1 cellular context compared by ENCODE assay signal in the genomic region with DNA sequence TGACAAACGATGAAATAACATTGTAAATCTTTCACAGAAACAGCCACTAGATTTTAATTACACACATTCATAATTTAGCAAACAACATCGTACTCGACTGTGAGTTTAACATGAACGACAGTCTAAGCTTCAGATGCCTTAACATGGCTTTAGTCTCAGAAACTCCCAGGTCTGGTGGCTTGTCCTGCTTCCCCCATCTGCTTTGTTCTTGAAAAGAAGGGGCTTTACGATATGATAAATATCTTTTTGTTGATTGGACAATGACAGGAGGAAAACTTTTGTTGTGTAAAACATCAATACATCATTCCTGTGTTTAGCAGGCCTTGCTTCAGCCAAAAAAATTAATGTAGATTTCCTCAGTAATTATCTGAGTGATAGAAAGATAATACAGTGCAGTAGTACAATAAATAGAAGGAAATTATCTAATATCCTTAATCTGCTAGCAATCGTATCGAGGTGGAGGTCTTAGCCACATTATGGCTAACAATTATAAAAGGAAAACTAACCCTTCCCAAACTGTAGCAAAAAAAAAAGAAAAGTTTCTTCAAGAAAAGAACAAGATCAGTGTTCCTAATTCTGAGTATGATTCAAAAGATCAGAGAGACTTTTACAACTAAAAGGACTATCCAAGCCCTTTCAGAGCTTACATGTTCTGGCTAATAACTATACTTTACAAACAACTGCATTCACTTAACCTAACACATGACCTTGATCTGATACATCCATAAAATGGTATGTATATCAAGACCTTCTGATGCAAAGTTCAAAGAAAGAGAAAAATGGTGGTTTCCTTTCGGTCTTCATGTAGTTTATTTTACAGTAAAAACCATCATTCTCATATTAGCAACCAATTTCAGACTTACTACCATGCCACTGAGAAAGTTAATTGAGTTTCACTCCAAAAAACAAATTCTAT.
TF ChIP-seq lines count a peak whose summit lies in the region.

No MANE protein-coding gene starts in this region.

TF ChIP-seq in H1, 55 proteins besides CTCF, POLR2A, EP300 and RAD21:
- TF ChIP-seq, protein P1, sequence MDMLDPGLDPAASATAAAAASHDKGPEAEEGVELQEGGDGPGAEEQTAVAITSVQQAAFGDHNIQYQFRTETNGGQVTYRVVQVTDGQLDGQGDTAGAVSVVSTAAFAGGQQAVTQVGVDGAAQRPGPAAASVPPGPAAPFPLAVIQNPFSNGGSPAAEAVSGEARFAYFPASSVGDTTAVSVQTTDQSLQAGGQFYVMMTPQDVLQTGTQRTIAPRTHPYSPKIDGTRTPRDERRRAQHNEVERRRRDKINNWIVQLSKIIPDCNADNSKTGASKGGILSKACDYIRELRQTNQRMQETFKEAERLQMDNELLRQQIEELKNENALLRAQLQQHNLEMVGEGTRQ (IDR thresholded peaks at IDR 0.05; ENCODE audit: low read length): no peak
- TF ChIP-seq EZH2 (IDR thresholded peaks at IDR 0.05; ENCODE audit: low read depth, low read length, severe bottlenecking): no peak
- TF ChIP-seq SP2 (IDR thresholded peaks at IDR 0.05; ENCODE audit: low read length): no peak
- no peak for TF ChIP-seq HDAC6 (IDR thresholded peaks at IDR 0.05; ENCODE audit: low read depth, low read length)
- TF ChIP-seq TCF12 (IDR thresholded peaks at IDR 0.05; ENCODE audit: low read depth, low read length): no peak
- no peak for TF ChIP-seq SIX5 (IDR thresholded peaks at IDR 0.05; ENCODE audit: low read depth, low read length)
- TF ChIP-seq KDM5A (IDR thresholded peaks at IDR 0.05; ENCODE audit: low read length): no peak
- TF ChIP-seq, protein P2, sequence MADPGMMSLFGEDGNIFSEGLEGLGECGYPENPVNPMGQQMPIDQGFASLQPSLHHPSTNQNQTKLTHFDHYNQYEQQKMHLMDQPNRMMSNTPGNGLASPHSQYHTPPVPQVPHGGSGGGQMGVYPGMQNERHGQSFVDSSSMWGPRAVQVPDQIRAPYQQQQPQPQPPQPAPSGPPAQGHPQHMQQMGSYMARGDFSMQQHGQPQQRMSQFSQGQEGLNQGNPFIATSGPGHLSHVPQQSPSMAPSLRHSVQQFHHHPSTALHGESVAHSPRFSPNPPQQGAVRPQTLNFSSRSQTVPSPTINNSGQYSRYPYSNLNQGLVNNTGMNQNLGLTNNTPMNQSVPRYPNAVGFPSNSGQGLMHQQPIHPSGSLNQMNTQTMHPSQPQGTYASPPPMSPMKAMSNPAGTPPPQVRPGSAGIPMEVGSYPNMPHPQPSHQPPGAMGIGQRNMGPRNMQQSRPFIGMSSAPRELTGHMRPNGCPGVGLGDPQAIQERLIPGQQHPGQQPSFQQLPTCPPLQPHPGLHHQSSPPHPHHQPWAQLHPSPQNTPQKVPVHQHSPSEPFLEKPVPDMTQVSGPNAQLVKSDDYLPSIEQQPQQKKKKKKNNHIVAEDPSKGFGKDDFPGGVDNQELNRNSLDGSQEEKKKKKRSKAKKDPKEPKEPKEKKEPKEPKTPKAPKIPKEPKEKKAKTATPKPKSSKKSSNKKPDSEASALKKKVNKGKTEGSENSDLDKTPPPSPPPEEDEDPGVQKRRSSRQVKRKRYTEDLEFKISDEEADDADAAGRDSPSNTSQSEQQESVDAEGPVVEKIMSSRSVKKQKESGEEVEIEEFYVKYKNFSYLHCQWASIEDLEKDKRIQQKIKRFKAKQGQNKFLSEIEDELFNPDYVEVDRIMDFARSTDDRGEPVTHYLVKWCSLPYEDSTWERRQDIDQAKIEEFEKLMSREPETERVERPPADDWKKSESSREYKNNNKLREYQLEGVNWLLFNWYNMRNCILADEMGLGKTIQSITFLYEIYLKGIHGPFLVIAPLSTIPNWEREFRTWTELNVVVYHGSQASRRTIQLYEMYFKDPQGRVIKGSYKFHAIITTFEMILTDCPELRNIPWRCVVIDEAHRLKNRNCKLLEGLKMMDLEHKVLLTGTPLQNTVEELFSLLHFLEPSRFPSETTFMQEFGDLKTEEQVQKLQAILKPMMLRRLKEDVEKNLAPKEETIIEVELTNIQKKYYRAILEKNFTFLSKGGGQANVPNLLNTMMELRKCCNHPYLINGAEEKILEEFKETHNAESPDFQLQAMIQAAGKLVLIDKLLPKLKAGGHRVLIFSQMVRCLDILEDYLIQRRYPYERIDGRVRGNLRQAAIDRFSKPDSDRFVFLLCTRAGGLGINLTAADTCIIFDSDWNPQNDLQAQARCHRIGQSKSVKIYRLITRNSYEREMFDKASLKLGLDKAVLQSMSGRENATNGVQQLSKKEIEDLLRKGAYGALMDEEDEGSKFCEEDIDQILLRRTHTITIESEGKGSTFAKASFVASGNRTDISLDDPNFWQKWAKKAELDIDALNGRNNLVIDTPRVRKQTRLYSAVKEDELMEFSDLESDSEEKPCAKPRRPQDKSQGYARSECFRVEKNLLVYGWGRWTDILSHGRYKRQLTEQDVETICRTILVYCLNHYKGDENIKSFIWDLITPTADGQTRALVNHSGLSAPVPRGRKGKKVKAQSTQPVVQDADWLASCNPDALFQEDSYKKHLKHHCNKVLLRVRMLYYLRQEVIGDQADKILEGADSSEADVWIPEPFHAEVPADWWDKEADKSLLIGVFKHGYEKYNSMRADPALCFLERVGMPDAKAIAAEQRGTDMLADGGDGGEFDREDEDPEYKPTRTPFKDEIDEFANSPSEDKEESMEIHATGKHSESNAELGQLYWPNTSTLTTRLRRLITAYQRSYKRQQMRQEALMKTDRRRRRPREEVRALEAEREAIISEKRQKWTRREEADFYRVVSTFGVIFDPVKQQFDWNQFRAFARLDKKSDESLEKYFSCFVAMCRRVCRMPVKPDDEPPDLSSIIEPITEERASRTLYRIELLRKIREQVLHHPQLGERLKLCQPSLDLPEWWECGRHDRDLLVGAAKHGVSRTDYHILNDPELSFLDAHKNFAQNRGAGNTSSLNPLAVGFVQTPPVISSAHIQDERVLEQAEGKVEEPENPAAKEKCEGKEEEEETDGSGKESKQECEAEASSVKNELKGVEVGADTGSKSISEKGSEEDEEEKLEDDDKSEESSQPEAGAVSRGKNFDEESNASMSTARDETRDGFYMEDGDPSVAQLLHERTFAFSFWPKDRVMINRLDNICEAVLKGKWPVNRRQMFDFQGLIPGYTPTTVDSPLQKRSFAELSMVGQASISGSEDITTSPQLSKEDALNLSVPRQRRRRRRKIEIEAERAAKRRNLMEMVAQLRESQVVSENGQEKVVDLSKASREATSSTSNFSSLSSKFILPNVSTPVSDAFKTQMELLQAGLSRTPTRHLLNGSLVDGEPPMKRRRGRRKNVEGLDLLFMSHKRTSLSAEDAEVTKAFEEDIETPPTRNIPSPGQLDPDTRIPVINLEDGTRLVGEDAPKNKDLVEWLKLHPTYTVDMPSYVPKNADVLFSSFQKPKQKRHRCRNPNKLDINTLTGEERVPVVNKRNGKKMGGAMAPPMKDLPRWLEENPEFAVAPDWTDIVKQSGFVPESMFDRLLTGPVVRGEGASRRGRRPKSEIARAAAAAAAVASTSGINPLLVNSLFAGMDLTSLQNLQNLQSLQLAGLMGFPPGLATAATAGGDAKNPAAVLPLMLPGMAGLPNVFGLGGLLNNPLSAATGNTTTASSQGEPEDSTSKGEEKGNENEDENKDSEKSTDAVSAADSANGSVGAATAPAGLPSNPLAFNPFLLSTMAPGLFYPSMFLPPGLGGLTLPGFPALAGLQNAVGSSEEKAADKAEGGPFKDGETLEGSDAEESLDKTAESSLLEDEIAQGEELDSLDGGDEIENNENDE (IDR thresholded peaks at IDR 0.05; ENCODE audit: insufficient replicate concordance, low read length): no peak
- TF ChIP-seq TBP (IDR thresholded peaks at IDR 0.05; ENCODE audit: low read depth, low read length): no peak
- no peak for TF ChIP-seq RBBP5 (IDR thresholded peaks at IDR 0.05; ENCODE audit: borderline replicate concordance, low read depth, low read length)
- no peak for TF ChIP-seq SIN3A (conservative IDR thresholded peaks at IDR 0.05 in 1 of 2, IDR thresholded peaks at IDR 0.05 in 1 of 2; ENCODE audit: low read depth in 1 of 2, low read length in 2 of 2)
- no peak for TF ChIP-seq MAFK (IDR thresholded peaks at IDR 0.05; ENCODE audit: low read depth, low read length)
- no peak for TF ChIP-seq BCL11A (IDR thresholded peaks at IDR 0.05; ENCODE audit: low read depth in 2 of 2, low read length in 2 of 2)
- TF ChIP-seq JUND (IDR thresholded peaks at IDR 0.05; ENCODE audit: low read length): no peak
- no peak for TF ChIP-seq POU5F1 (IDR thresholded peaks at IDR 0.05; ENCODE audit: low read depth, low read length)
